In the genomic region with DNA sequence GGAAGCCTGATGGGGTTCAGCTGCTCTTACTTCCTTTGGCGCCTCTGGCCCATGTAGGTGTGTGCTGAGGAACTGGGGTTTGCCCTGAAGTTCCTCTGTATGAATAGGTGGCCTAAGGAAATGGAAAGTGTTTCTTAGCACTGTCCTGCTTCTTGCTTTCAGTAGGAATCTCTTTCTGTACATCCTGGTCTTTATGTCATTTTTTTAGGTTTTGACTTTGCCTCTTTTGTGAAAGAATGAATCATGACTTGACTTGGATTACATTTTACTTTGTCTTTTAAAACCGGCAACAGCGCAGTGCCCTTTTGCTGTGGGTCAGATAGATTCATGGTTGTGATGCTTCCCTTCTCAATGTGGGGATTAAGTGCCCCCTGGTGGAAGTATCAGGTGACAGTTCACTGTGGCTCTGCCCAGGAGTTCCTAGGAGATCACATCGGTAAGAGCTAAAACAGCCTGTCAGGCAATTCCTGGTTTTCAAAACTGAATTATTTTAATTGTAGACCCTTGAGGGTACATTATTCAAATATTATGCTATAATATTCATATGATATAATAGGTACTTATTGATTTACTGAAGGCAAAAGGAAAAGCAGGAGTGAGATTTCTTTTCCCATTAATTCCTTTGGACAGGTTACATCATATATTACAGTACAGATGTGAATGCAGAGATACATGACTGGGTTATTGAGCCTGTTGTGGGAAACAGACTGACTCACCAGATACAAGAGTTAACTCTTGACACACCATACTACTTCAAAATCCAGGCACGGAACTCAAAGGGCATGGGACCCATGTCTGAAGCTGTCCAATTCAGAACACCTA, we compare ENCODE assay signal across 8 cellular contexts.
DNase-seq lines count a peak whose midpoint lies in the region; ATAC-seq and TF ChIP-seq lines count a peak whose summit lies in the region.

No MANE protein-coding gene starts in this region.

- no peak overlapping the region for H3K27ac Mint-ChIP-seq in CD4-positive, alpha-beta T cell
- no peak overlapping the region for H3K27ac Mint-ChIP-seq in activated CD4-positive, alpha-beta memory T cell treated with anti-CD3 and anti-CD28 coated beads, Interleukin-2, amount 10 ng/mL, durations not matched to agents 7 days and 5 days

- WGBS in stomach, 5 donors, result 35 to 43% (median 37%) methylated on average over 5 of the region's 5 CpGs

- POLR2A ChIA-PET in CD4-positive, alpha-beta T cell (lab: Charles Lee), result no interaction called here
- POLR2A ChIA-PET in HCT116 (lab: Charles Lee), result no interaction called here
- POLR2A ChIA-PET in activated CD4-positive, alpha-beta memory T cell treated with anti-CD3 and anti-CD28 coated beads, Interleukin-2, amount 10 ng/mL, durations not matched to agents 7 days and 5 days (lab: Charles Lee), result no interaction called here

- H3K4me3 Mint-ChIP-seq in CD4-positive, alpha-beta T cell, result no peak overlapping the region
- H3K4me3 Mint-ChIP-seq in activated CD4-positive, alpha-beta memory T cell treated with anti-CD3 and anti-CD28 coated beads, Interleukin-2, amount 10 ng/mL, durations not matched to agents 7 days and 5 days, result no peak overlapping the region

- RAD21 ChIA-PET in HCT116 (lab: Charles Lee; ENCODE audit: low non-redundant PET in 1 of 2, low total read pairs in 2 of 2, uncharacterized antibody in 2 of 2, unreplicated experiment in 2 of 2), result no interaction called here

- H3K27ac ChIP-seq in CD4-positive, alpha-beta T cell (ENCODE audit: low read depth, low read length), result no peak overlapping the region
- H3K27ac ChIP-seq in HCT116 (ENCODE audit: low read depth, low read length) (no peak overlapping the region), stomach (no peak overlapping the region)

- peak in 9 of 10 experiments; percentile 5 to 36 (median 17) for DNase-seq in CD4-positive, alpha-beta T cell
- DNase-seq in HCT116 (ENCODE audit: low read depth, low spot score) (peak; percentile 15), NCI-H345 (lab: John Stamatoyannopoulos, UW) (peak; percentile 26), epithelial cell of esophagus (ENCODE audit: low read depth) (peak; percentile 62), mucosa of gallbladder (ENCODE audit: low spot score) (peak; percentile 63), stomach (peak; percentile 44), posterior vena cava (ENCODE audit: low spot score) (no peak)
- peak; percentile 52 for DNase-seq in activated CD4-positive, alpha-beta memory T cell treated with anti-CD3 and anti-CD28 coated beads, Interleukin-2, amount 10 ng/mL, durations not matched to agents 7 days and 5 days

- peak; percentile 66 for TF ChIP-seq RAD21 in HCT116 (IDR thresholded peaks at IDR 0.05; ENCODE audit: low read depth)

- no peaks in the 10 kb centered on the region for H3K9me3 ChIP-seq in CD4-positive, alpha-beta T cell (ENCODE audit: control insufficient read depth, low read length)
- H3K9me3 ChIP-seq in HCT116 (ENCODE audit: control insufficient read depth in 1 of 2, insufficient read depth in 1 of 2, low read depth in 1 of 2, low read length in 2 of 2) (no peaks in the 10 kb centered on the region), stomach (no peaks in the 10 kb centered on the region)

- no peaks in the 10 kb centered on the region for H3K9me2 ChIP-seq in HCT116 (ENCODE audit: insufficient read depth)

- H3K27me3 Mint-ChIP-seq in CD4-positive, alpha-beta T cell, result no peaks in the 10 kb centered on the region
- no peaks in the 10 kb centered on the region for H3K27me3 Mint-ChIP-seq in activated CD4-positive, alpha-beta memory T cell treated with anti-CD3 and anti-CD28 coated beads, Interleukin-2, amount 10 ng/mL, durations not matched to agents 7 days and 5 days

- no peaks in the 10 kb centered on the region for H3K9me3 Mint-ChIP-seq in CD4-positive, alpha-beta T cell
- H3K9me3 Mint-ChIP-seq in activated CD4-positive, alpha-beta memory T cell treated with anti-CD3 and anti-CD28 coated beads, Interleukin-2, amount 10 ng/mL, durations not matched to agents 7 days and 5 days, result no peaks in the 10 kb centered on the region

- CTCF ChIA-PET in CD4-positive, alpha-beta T cell (lab: Charles Lee), result interaction anchor here (0.6 to 1.3 kb wide), 7 partner anchors 8 to 552 kb away, joined by 3 to 6 read pairs (median 4); no protein-coding TSS in a partner anchor
- CTCF ChIA-PET in HCT116 (lab: Charles Lee), result interaction anchor here (0.5 to 4.5 kb wide), 17 partner anchors 8 to 682 kb away, joined by 3 to 23 read pairs (median 4); no protein-coding TSS in a partner anchor
- CTCF ChIA-PET in activated CD4-positive, alpha-beta memory T cell treated with anti-CD3 and anti-CD28 coated beads, Interleukin-2, amount 10 ng/mL, durations not matched to agents 7 days and 5 days (lab: Charles Lee), result interaction anchor here (0.7 to 8.6 kb wide), 11 partner anchors 9 to 552 kb away, joined by 3 to 64 read pairs (median 10); no protein-coding TSS in a partner anchor

- no peak overlapping the region for H3K4me2 ChIP-seq in HCT116 (ENCODE audit: low read length)

- TF ChIP-seq CTCF in CD4-positive, alpha-beta T cell (IDR thresholded peaks at IDR 0.05), result peak; percentile 72
- TF ChIP-seq CTCF in HCT116 (IDR thresholded peaks at IDR 0.05 in 2 of 3, conservative IDR thresholded peaks at IDR 0.05 in 1 of 3; ENCODE audit: borderline replicate concordance in 1 of 3, insufficient read depth in 1 of 3, low read depth in 2 of 3, low read length in 2 of 3) (peak; percentile 53 to 86 (median 85); a peak in 5 of 6 replicates), epithelial cell of esophagus (IDR thresholded peaks at IDR 0.05; ENCODE audit: insufficient read depth, low read depth, low read length, missing control alignments) (peak; percentile 87), stomach (IDR thresholded peaks at IDR 0.05) (peak in 5 of 7 experiments; percentile 47 to 69 (median 62))

- no peak for TF ChIP-seq EP300 in stomach (IDR thresholded peaks at IDR 0.05)

- H3K36me3 Mint-ChIP-seq in CD4-positive, alpha-beta T cell (ENCODE audit: low read depth), result peaks cover 13% of the 10 kb centered on the region
- H3K36me3 Mint-ChIP-seq in activated CD4-positive, alpha-beta memory T cell treated with anti-CD3 and anti-CD28 coated beads, Interleukin-2, amount 10 ng/mL, durations not matched to agents 7 days and 5 days (ENCODE audit: low read depth), result no peaks in the 10 kb centered on the region

- no peak overlapping the region for H2AFZ ChIP-seq in HCT116 (ENCODE audit: low read depth, low read length, poor library complexity, severe bottlenecking)

- intact Hi-C loops in CD4-positive, alpha-beta T cell (cut with DNase I, micrococcal nuclease), result loop anchor here (2.0 to 5.0 kb wide), 5 partner anchors 33 to 553 kb away; partner anchors contain the start of gene ADPGK (in 1 of the 2)
- intact Hi-C loops in HCT116 (cut with micrococcal nuclease), result loop anchor here (1.0 to 5.0 kb wide), 3 partner anchors 32 to 673 kb away; partner anchors contain the start of gene ADPGK
- intact Hi-C loops in stomach (cut with DNase I; ENCODE audit: low total_unique reads), result no loop called here
- intact Hi-C loops in posterior vena cava (cut with DNase I), result no loop called here

- TF ChIP-seq POLR2A in HCT116 (IDR thresholded peaks at IDR 0.05; ENCODE audit: borderline replicate concordance, extremely low read depth, insufficient read depth, insufficient read length) (no peak), stomach (IDR thresholded peaks at IDR 0.05) (no peak)

- H3K4me1 Mint-ChIP-seq in CD4-positive, alpha-beta T cell (ENCODE audit: low read depth), result no peaks in the 10 kb centered on the region
- H3K4me1 Mint-ChIP-seq in activated CD4-positive, alpha-beta memory T cell treated with anti-CD3 and anti-CD28 coated beads, Interleukin-2, amount 10 ng/mL, durations not matched to agents 7 days and 5 days, result peaks cover 2% of the 10 kb centered on the region

- H3K27me3 ChIP-seq in CD4-positive, alpha-beta T cell (ENCODE audit: control insufficient read depth, insufficient read depth, low read length), result no peaks in the 10 kb centered on the region
- H3K27me3 ChIP-seq in HCT116 (ENCODE audit: insufficient read depth, low read length) (no peaks in the 10 kb centered on the region), stomach (no peaks in the 10 kb centered on the region)

- peak; percentile 65 for ATAC-seq in CD4-positive, alpha-beta T cell (ENCODE audit: poor library complexity)
- peak; percentile 97 for ATAC-seq in HCT116

- H4K20me1 ChIP-seq in HCT116 (ENCODE audit: insufficient read depth), result no peaks in the 10 kb centered on the region

- BruUV-seq in HCT116 (replicated peaks; lab: Mats Ljungman, UMichigan), result no TSS peak

- H3K4me3 ChIP-seq in HCT116 (replicated peaks in 1 of 2; ENCODE audit: low read depth in 1 of 2, low read length in 2 of 2) (no peak overlapping the region), epithelial cell of esophagus (ENCODE audit: low read length) (no peak overlapping the region), stomach (no peak overlapping the region)

- H3K9ac ChIP-seq in HCT116 (ENCODE audit: low read length), result no peak overlapping the region

- H3K79me2 ChIP-seq in HCT116 (ENCODE audit: insufficient read depth, low read length), result no peaks in the 10 kb centered on the region

- H3K36me3 ChIP-seq in HCT116 (ENCODE audit: control insufficient read depth in 1 of 2, insufficient read depth in 2 of 2, low read length in 2 of 2), result no peaks in the 10 kb centered on the region
- peaks cover 11 to 46% (median 39%) of the 10 kb centered on the region in 4 donors for H3K36me3 ChIP-seq in stomach

- H3K4me1 ChIP-seq in HCT116 (ENCODE audit: control insufficient read depth in 1 of 2, insufficient read depth in 2 of 2, low read length in 2 of 2) (no peaks in the 10 kb centered on the region), stomach (peaks cover 0 to 4% (median 0%) of the 10 kb centered on the region in 4 donors)

TF ChIP-seq in HCT116, 20 proteins besides CTCF, POLR2A, EP300 and RAD21 (continues in another document):
- TF ChIP-seq YY1 (IDR thresholded peaks at IDR 0.05; ENCODE audit: extremely low read depth, insufficient replicate concordance, low read depth, low read length) (no peak), ATF3 (IDR thresholded peaks at IDR 0.05) (no peak), MAX (IDR thresholded peaks at IDR 0.05) (no peak), ZFX (IDR thresholded peaks at IDR 0.05) (no peak), EZH2 (IDR thresholded peaks at IDR 0.05) (no peak), ELF1 (IDR thresholded peaks at IDR 0.05; ENCODE audit: borderline replicate concordance, low read depth) (no peak), EZH2phosphoT487 (IDR thresholded peaks at IDR 0.05; ENCODE audit: borderline replicate concordance) (no peak)

Comparison
In these comparisons a context has a peak if more than half of its experiments do, and no peak if none do; other contexts are left out.
1. intact Hi-C loops: an anchor here in CD4-positive, alpha-beta T cell (2.0 to 5.0 kb wide) and HCT116 (1.0 to 5.0 kb wide); none called in stomach and posterior vena cava.